Comparison of ENCODE assay signal across 20 cellular contexts in genomic region chr2:85397925-85398331, GRCh38. TPM values are rescaled to one million over a fixed set of nuclear protein-coding genes. Genes with fewer than 3 reads are reported as not detected.
DNase-seq lines count a peak whose midpoint lies in the region; ATAC-seq and TF ChIP-seq lines count a peak whose summit lies in the region.
"Had no signal": no experiment of that assay in that cellular context is flagged by ENCODE, and none has a peak within 500 bp of the region (broad histone marks: within the 10 kb centered on the region; RNA-seq: fewer than 3 reads in every experiment).

No MANE protein-coding gene starts in this region.

- no peaks in the 10 kb centered on the region for H3K27me3 ChIP-seq in Karpas-422 (ENCODE audit: low read length)
- H3K27me3 ChIP-seq: body of pancreas, uterus had no signal

- no peaks in the 10 kb centered on the region for H3K9me2 ChIP-seq in Karpas-422 (replicated peaks; ENCODE audit: insufficient read depth, low read length)

- CTCF ChIA-PET in RWPE1 (lab: Yijun Ruan, JAX), result no interaction called here

- H3K4me2 ChIP-seq in Karpas-422 (ENCODE audit: low read depth, low read length, poor library complexity, severe bottlenecking), result no peak overlapping the region

- H3K9ac ChIP-seq in Karpas-422 (ENCODE audit: low read length), result no peak overlapping the region

- H3K4me3 ChIP-seq in skin epidermis (no peak overlapping the region), Karpas-422 (ENCODE audit: low read length) (no peak overlapping the region)
- H3K4me3 ChIP-seq: body of pancreas, uterus had no signal

- H3K36me3 ChIP-seq in Karpas-422 (ENCODE audit: insufficient read depth, low read length), result no peaks in the 10 kb centered on the region
- H3K36me3 ChIP-seq: uterus had no signal

- peaks cover 4% of the 10 kb centered on the region for H3K4me1 ChIP-seq in Karpas-422 (ENCODE audit: low read length)

- H3K9me3 ChIP-seq in Karpas-422 (ENCODE audit: low read length), result 0 out of 2 replicates have a peak, but pooled peaks cover 1% of the 10 kb centered on the region
- H3K9me3 ChIP-seq: body of pancreas, uterus had no signal

- H3K79me2 ChIP-seq in Karpas-422 (ENCODE audit: low read length), result no peaks in the 10 kb centered on the region

- H4K20me1 ChIP-seq in Karpas-422 (ENCODE audit: insufficient read depth, low read depth, low read length), result no peaks in the 10 kb centered on the region

- H3K27ac ChIP-seq in RWPE1, result peak overlapping the region; percentile 31
- peak overlapping the region in 14 of 21 experiments; percentile 25 to 85 (median 63) for H3K27ac ChIP-seq in skin epidermis
- H3K27ac ChIP-seq in Karpas-422 (ENCODE audit: low read length), result no peak overlapping the region
- H3K27ac ChIP-seq: uterus had no signal

- peak; percentile 44 for ATAC-seq in left lobe of liver
- ATAC-seq: activated naive CD8-positive, alpha-beta T cell treated with anti-CD3 and anti-CD28 coated beads, Interleukin-2, amount 50 U/mL, for 24 hours; body of pancreas; left ventricle myocardium superior had no signal

- peak; percentile 1 for DNase-seq in AG08396 (ENCODE audit: low spot score)
- DNase-seq in RWPE1 (ENCODE audit: low spot score), result no peak
- DNase-seq in left lobe of liver (ENCODE audit: low spot score), result no peak
- no peak for DNase-seq in SHP77 (lab: John Stamatoyannopoulos, UW)
- no peak for DNase-seq in cortex of kidney (lab: John Stamatoyannopoulos, UW)
- no peak for DNase-seq in nucleus accumbens (lab: John Stamatoyannopoulos, UW)
- DNase-seq in Karpas-422, result no peak
- DNase-seq: activated CD4-positive, alpha-beta T cell treated with anti-CD3 and anti-CD28 coated beads for 48 hours; activated naive CD8-positive, alpha-beta T cell treated with anti-CD3 and anti-CD28 coated beads, Interleukin-2, amount 50 U/mL, for 24 hours; GOT3; Kasumi-1; left ventricle myocardium superior; NCI-H187; NCI-H774; OCI-M1; stimulated activated CD4-positive, alpha-beta T cell treated with anti-CD3 and anti-CD28 coated beads, Interleukin-4, amount 100 ng/mL, for 24 hours; T-helper 1 cell; uterus had no signal

- no peak overlapping the region for H2AFZ ChIP-seq in Karpas-422 (ENCODE audit: low read length)

- POLR2A ChIA-PET in RWPE1 (lab: Yijun Ruan, JAX; ENCODE audit: low non-redundant PET), result no interaction called here

- TF ChIP-seq CTCF in RWPE1 (conservative IDR thresholded peaks at IDR 0.05; ENCODE audit: low read depth), result no peak

RNA-seq across cellular contexts. Expression of gene CAPG, which starts 12.2 kb away (rescaled TPM):
- 5.0 TPM for total RNA-seq in left lobe of liver
- total RNA-seq in Karpas-422 (2014; rRNA removed; shearing (Covaris generic); ENCODE audit: low replicate concordance), result 0.63 and 7.4 TPM in 2 replicates

RNA-seq across cellular contexts. Expression of gene SH2D6, which starts 20.6 kb away (rescaled TPM):
- 3.1 TPM for total RNA-seq in left lobe of liver
- 0.32 and 0.37 TPM in 2 replicates for total RNA-seq in Karpas-422 (2014; rRNA removed; shearing (Covaris generic); ENCODE audit: low replicate concordance)
- total RNA-seq: left ventricle myocardium superior, uterus had no signal

RNA-seq across cellular contexts. Expression of gene ELMOD3, which starts 43.4 kb away (rescaled TPM):
- 12.7 TPM for total RNA-seq in left lobe of liver
- total RNA-seq in Karpas-422 (2014; rRNA removed; shearing (Covaris generic); ENCODE audit: low replicate concordance), result 18.6 and 28.8 TPM in 2 replicates

RNA-seq across cellular contexts. Expression of gene RETSAT, which starts 43.6 kb away (rescaled TPM):
- 113 TPM for total RNA-seq in left lobe of liver
- total RNA-seq in Karpas-422 (2014; rRNA removed; shearing (Covaris generic); ENCODE audit: low replicate concordance), result 21.6 and 23.0 TPM in 2 replicates
